ENCODE assay signal across 27 cellular contexts in the genomic region with DNA sequence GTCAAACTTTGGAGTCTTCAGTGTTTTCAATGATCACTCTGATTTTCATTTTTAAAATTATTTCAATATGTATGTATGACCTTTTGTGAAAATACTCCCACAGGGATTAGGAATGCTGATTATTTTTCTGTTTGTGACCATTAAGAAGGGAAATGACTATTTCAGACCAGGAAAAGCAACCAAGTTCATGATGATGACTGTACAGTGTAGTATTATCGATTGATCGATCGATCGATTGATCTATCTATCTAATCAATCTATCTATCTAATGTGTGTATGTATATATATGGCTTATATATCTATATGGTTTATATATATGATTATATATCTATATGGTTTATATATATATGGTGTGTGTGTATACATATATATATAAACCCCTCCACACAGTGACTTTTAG.
DNase-seq lines count a peak whose midpoint lies in the region; ATAC-seq, FAIRE-seq and TF ChIP-seq lines count a peak whose summit lies in the region.
"Had no signal": no experiment of that assay in that cellular context is flagged by ENCODE, and none has a peak within 500 bp of the region (broad histone marks: within the 10 kb centered on the region; RNA-seq: fewer than 3 reads in every experiment).

No MANE protein-coding gene starts in this region.

- TF ChIP-seq POLR2A in endothelial cell of umbilical vein (IDR thresholded peaks at IDR 0.05; ENCODE audit: low read depth, low read length) (no peak), spleen (IDR thresholded peaks at IDR 0.05) (no peak)

- intact Hi-C loops in endothelial cell of umbilical vein (cut with micrococcal nuclease) (no loop called here), spleen (cut with DNase I; ENCODE audit: low total_unique reads) (no loop called here)
- intact Hi-C loops in activated T-helper 2 cell treated with anti-CD3 and anti-CD28 coated beads, Interferon-gamma antibody, Interleukin-2, Interleukin-4, amounts not matched to agents 10 μg/mL and 5 μg/mL and 100 μg/mL, durations not matched to agents 14 hours and 24 hours and 36 hours (cut with micrococcal nuclease) = no loop called here

- H3K36me3 Mint-ChIP-seq in activated T-helper 2 cell treated with anti-CD3 and anti-CD28 coated beads, Interferon-gamma antibody, Interleukin-2, Interleukin-4, amounts not matched to agents 10 μg/mL and 5 μg/mL and 100 μg/mL, durations not matched to agents 14 hours and 24 hours and 36 hours (ENCODE audit: low read depth) = no peaks in the 10 kb centered on the region
- H3K36me3 Mint-ChIP-seq: CD14-positive monocyte; CD4-positive, alpha-beta memory T cell; CD4-positive, CD25-positive, alpha-beta regulatory T cell; CD8-positive, alpha-beta memory T cell had no signal

- no peaks in the 10 kb centered on the region for H3K9me3 ChIP-seq in SK-N-SH
- no peaks in the 10 kb centered on the region for H3K9me3 ChIP-seq in RWPE2 (ENCODE audit: severe bottlenecking)
- H3K9me3 ChIP-seq in endothelial cell of umbilical vein (replicated peaks; ENCODE audit: control insufficient read depth, insufficient read depth, low read length) = no peaks in the 10 kb centered on the region
- H3K9me3 ChIP-seq in spleen = no peaks in the 10 kb centered on the region
- H3K9me3 ChIP-seq: A549, BE2C, BLaER1 had no signal

- FAIRE-seq in endothelial cell of umbilical vein (lab: Jason Lieb, UNC) = no peak
- FAIRE-seq: A549, GM12878, GM12892, GM18507 had no signal

- no TSS peak for BruUV-seq in endothelial cell of umbilical vein (replicated peaks; lab: Mats Ljungman, UMichigan)

- H3K36me3 ChIP-seq in SK-N-SH (replicated peaks in 1 of 2; ENCODE audit: control insufficient read depth in 1 of 2, insufficient read depth in 2 of 2, low read length in 1 of 2) (peaks cover 0 to 2% of the 10 kb centered on the region in 2 experiments), RWPE2 (ENCODE audit: low read depth) (peaks cover 5% of the 10 kb centered on the region; the same call in 1 of the 2 replicates), endothelial cell of umbilical vein (ENCODE audit: control insufficient read depth in 2 of 2, extremely low read depth in 1 of 2, insufficient read depth in 2 of 2, low read length in 2 of 2) (no peaks in the 10 kb centered on the region), spleen (no peaks in the 10 kb centered on the region)
- H3K36me3 ChIP-seq: BE2C, BLaER1 had no signal

- no peak for TF ChIP-seq EP300 in SK-N-SH (IDR thresholded peaks at IDR 0.05; ENCODE audit: borderline replicate concordance in 1 of 2, low read depth in 1 of 2, low read length in 1 of 2)

- H3K9me2 ChIP-seq in SK-N-SH = no peaks in the 10 kb centered on the region

- H3K4me2 ChIP-seq in SK-N-SH (no peak overlapping the region), endothelial cell of umbilical vein (ENCODE audit: insufficient read depth, low read length) (peak overlapping the region; percentile 78)
- H3K4me2 ChIP-seq: A549, BLaER1 had no signal

- TF ChIP-seq RAD21 in SK-N-SH (IDR thresholded peaks at IDR 0.05; ENCODE audit: low read length) = no peak

- POLR2A ChIA-PET in SK-N-SH (lab: Yijun Ruan, JAX) = no interaction called here
- POLR2A ChIA-PET in endothelial cell of umbilical vein (lab: Charles Lee) = interaction anchor here (0.6 kb wide), 2 partner anchors 20 to 123 kb away, joined by 3 read pairs; no protein-coding TSS in a partner anchor

- H3F3A ChIP-seq in SK-N-SH (replicated peaks; ENCODE audit: insufficient read depth) = peaks cover 64% of the 10 kb centered on the region

- H3K4me3 Mint-ChIP-seq in activated T-helper 2 cell treated with anti-CD3 and anti-CD28 coated beads, Interferon-gamma antibody, Interleukin-2, Interleukin-4, amounts not matched to agents 10 μg/mL and 5 μg/mL and 100 μg/mL, durations not matched to agents 14 hours and 24 hours and 36 hours (ENCODE audit: low read depth) = no peak overlapping the region
- H3K4me3 Mint-ChIP-seq: CD14-positive monocyte; CD4-positive, alpha-beta memory T cell; CD4-positive, CD25-positive, alpha-beta regulatory T cell; CD8-positive, alpha-beta memory T cell had no signal

- H3K4me1 Mint-ChIP-seq in activated T-helper 2 cell treated with anti-CD3 and anti-CD28 coated beads, Interferon-gamma antibody, Interleukin-2, Interleukin-4, amounts not matched to agents 10 μg/mL and 5 μg/mL and 100 μg/mL, durations not matched to agents 14 hours and 24 hours and 36 hours (ENCODE audit: low read depth) = no peaks in the 10 kb centered on the region
- H3K4me1 Mint-ChIP-seq: CD14-positive monocyte; CD4-positive, alpha-beta memory T cell; CD4-positive, CD25-positive, alpha-beta regulatory T cell; CD8-positive, alpha-beta memory T cell had no signal

- H3K9ac ChIP-seq in SK-N-SH = peak overlapping the region; percentile 26; the same call in 1 of the 2 replicates
- no peak overlapping the region for H3K9ac ChIP-seq in endothelial cell of umbilical vein (replicated peaks; ENCODE audit: extremely low read depth, insufficient read depth, low read length)
- H3K9ac ChIP-seq: BLaER1 had no signal

- H3K9me1 ChIP-seq in endothelial cell of umbilical vein (replicated peaks; ENCODE audit: control insufficient read depth, extremely low read depth, insufficient read depth, low read length) = no peaks in the 10 kb centered on the region

- DNase-seq in SK-N-SH (no peak), RWPE2 (ENCODE audit: low spot score) (no peak), endothelial cell of umbilical vein (ENCODE audit: low read depth, low spot score) (no peak), spleen (no peak)
- no peak for DNase-seq in activated T-helper 2 cell treated with anti-CD3 and anti-CD28 coated beads, Interferon-gamma antibody, Interleukin-2, Interleukin-4, amounts not matched to agents 10 μg/mL and 5 μg/mL and 100 μg/mL, durations not matched to agents 14 hours and 24 hours and 36 hours (ENCODE audit: low spot score)
- DNase-seq: ACHN; BE2C; C1 segment of cervical spinal cord; CD4-positive, alpha-beta memory T cell; CD4-positive, CD25-positive, alpha-beta regulatory T cell; CD8-positive, alpha-beta memory T cell; COR-L47; DMS 273 treated with DMSO at 0.1 percent for 48 hours; DMS153; DMS53; DMS79; DND-41; EL; GDM1 had no signal

- ATAC-seq in SK-N-SH treated with all-trans-retinoic acid at 6 μM for 48 hours = no peak
- ATAC-seq in RWPE2 (ENCODE audit: low read depth) = no peak
- ATAC-seq: A549, GM12878 had no signal

- H3K4me1 ChIP-seq in SK-N-SH (ENCODE audit: control insufficient read depth in 1 of 2, insufficient read depth in 2 of 2, low read depth in 1 of 2, low read length in 1 of 2) (peaks cover 0 to 20% of the 10 kb centered on the region in 2 experiments; a peak in 2 of 4 replicates), RWPE2 (ENCODE audit: insufficient read depth, poor library complexity, severe bottlenecking) (peaks cover 56% of the 10 kb centered on the region), endothelial cell of umbilical vein (ENCODE audit: control insufficient read depth, extremely low read depth, insufficient read depth, low read length) (peaks cover 43% of the 10 kb centered on the region), spleen (no peaks in the 10 kb centered on the region)
- H3K4me1 ChIP-seq: BE2C, BLaER1 had no signal

- CTCF ChIA-PET in SK-N-SH (lab: Yijun Ruan, JAX) = no interaction called here
- CTCF ChIA-PET in endothelial cell of umbilical vein (lab: Charles Lee) = interaction anchor here (0.9 kb wide), 1 partner anchor 123 kb away, joined by 5 read pairs; no protein-coding TSS in a partner anchor

- no peaks in the 10 kb centered on the region for H3K9me3 Mint-ChIP-seq in activated T-helper 2 cell treated with anti-CD3 and anti-CD28 coated beads, Interferon-gamma antibody, Interleukin-2, Interleukin-4, amounts not matched to agents 10 μg/mL and 5 μg/mL and 100 μg/mL, durations not matched to agents 14 hours and 24 hours and 36 hours
- H3K9me3 Mint-ChIP-seq: CD14-positive monocyte had no signal

- H3K4me3 ChIP-seq in SK-N-SH (ENCODE audit: low read depth in 2 of 2, low read length in 1 of 2) (no peak overlapping the region), RWPE2 (ENCODE audit: severe bottlenecking) (no peak overlapping the region), endothelial cell of umbilical vein (replicated peaks in 1 of 3; ENCODE audit: insufficient read depth in 1 of 3, low read depth in 1 of 3, low read length in 3 of 3) (no peak overlapping the region), spleen (no peak overlapping the region)
- H3K4me3 ChIP-seq: A549, BLaER1, GM12878 had no signal

- 90% methylated on average over 4 of the region's 4 CpGs for WGBS in SK-N-SH (ENCODE audit: low lambda C conversion rate)
- 92 to 98% (median 96%) methylated on average over 4 of the region's 4 CpGs for WGBS in spleen, 5 donors

- 0 out of 2 replicates have a peak, but pooled peaks cover 6% of the 10 kb centered on the region for H3K79me2 ChIP-seq in SK-N-SH (ENCODE audit: insufficient read depth)
- peaks cover 6% of the 10 kb centered on the region for H3K79me2 ChIP-seq in endothelial cell of umbilical vein (ENCODE audit: control insufficient read depth, insufficient read depth, low read length)

- dilution Hi-C loops in endothelial cell of umbilical vein (cut with MboI; ENCODE audit: extremely low pct_ligation_motif_present, low sequenced_read_pairs) = no loop called here

- no peak overlapping the region for H3K27ac Mint-ChIP-seq in activated T-helper 2 cell treated with anti-CD3 and anti-CD28 coated beads, Interferon-gamma antibody, Interleukin-2, Interleukin-4, amounts not matched to agents 10 μg/mL and 5 μg/mL and 100 μg/mL, durations not matched to agents 14 hours and 24 hours and 36 hours
- H3K27ac Mint-ChIP-seq: CD14-positive monocyte; CD4-positive, alpha-beta memory T cell; CD4-positive, CD25-positive, alpha-beta regulatory T cell; CD8-positive, alpha-beta memory T cell had no signal

- H3K27me3 ChIP-seq in SK-N-SH (ENCODE audit: insufficient read depth) (no peaks in the 10 kb centered on the region), RWPE2 (ENCODE audit: insufficient read depth, poor library complexity, severe bottlenecking) (no peaks in the 10 kb centered on the region), endothelial cell of umbilical vein (ENCODE audit: control insufficient read depth in 2 of 2, insufficient read depth in 2 of 2, low read length in 2 of 2) (no peaks in the 10 kb centered on the region), spleen (replicated peaks in 1 of 7) (no peaks in the 10 kb centered on the region)
- H3K27me3 ChIP-seq: BE2C, BLaER1 had no signal

- H3K27me3 Mint-ChIP-seq in activated T-helper 2 cell treated with anti-CD3 and anti-CD28 coated beads, Interferon-gamma antibody, Interleukin-2, Interleukin-4, amounts not matched to agents 10 μg/mL and 5 μg/mL and 100 μg/mL, durations not matched to agents 14 hours and 24 hours and 36 hours (ENCODE audit: low read depth) = no peaks in the 10 kb centered on the region
- H3K27me3 Mint-ChIP-seq: CD4-positive, alpha-beta memory T cell; CD4-positive, CD25-positive, alpha-beta regulatory T cell; CD8-positive, alpha-beta memory T cell had no signal

- H3K27ac ChIP-seq in SK-N-SH (ENCODE audit: low read depth in 2 of 2, low read length in 1 of 2) (peak overlapping the region in 1 of 2 experiments; percentile 87; a peak in 3 of 4 replicates), RWPE2 (ENCODE audit: poor library complexity, severe bottlenecking) (peak overlapping the region; percentile 87), endothelial cell of umbilical vein (ENCODE audit: insufficient read depth, low read depth, low read length) (no peak overlapping the region), spleen (no peak overlapping the region)
- H3K27ac ChIP-seq: 22Rv1, A549, BLaER1 had no signal

- no peaks in the 10 kb centered on the region for H4K20me1 ChIP-seq in SK-N-SH (ENCODE audit: insufficient read depth)
- H4K20me1 ChIP-seq in endothelial cell of umbilical vein (replicated peaks; ENCODE audit: control insufficient read depth, extremely low read depth, insufficient read depth, low read length) = no peaks in the 10 kb centered on the region
- H4K20me1 ChIP-seq: BLaER1 had no signal

- TF ChIP-seq CTCF in SK-N-SH (IDR thresholded peaks at IDR 0.05) = no peak
- no peak for TF ChIP-seq CTCF in RWPE2 (IDR thresholded peaks at IDR 0.05; ENCODE audit: poor library complexity, severe bottlenecking)
- no peak for TF ChIP-seq CTCF in endothelial cell of umbilical vein (IDR thresholded peaks at IDR 0.05; ENCODE audit: extremely low read depth in 1 of 2, insufficient read depth in 1 of 2, low read depth in 1 of 2, low read length in 2 of 2)
- no peak for TF ChIP-seq CTCF in spleen (IDR thresholded peaks at IDR 0.05 in 8 of 11, conservative IDR thresholded peaks at IDR 0.05 in 3 of 11)

- H2AFZ ChIP-seq in SK-N-SH (ENCODE audit: low read depth) = peak overlapping the region; percentile 71; the same call in 1 of the 2 replicates
- H2AFZ ChIP-seq in endothelial cell of umbilical vein (ENCODE audit: low read depth, low read length) = no peak overlapping the region
